Comparison of ENCODE assay signal across 22 cellular contexts in genomic region chr12:53461591-53461990, GRCh38. TPM values are rescaled to one million over a fixed set of nuclear protein-coding genes. Genes with fewer than 3 reads are reported as not detected.
"Had no signal": no experiment of that assay in that cellular context is flagged by ENCODE, and none has a peak within 500 bp of the region (broad histone marks: within the 10 kb centered on the region; RNA-seq: fewer than 3 reads in every experiment).

No MANE protein-coding gene starts in this region.

- H3K27me3 ChIP-seq: hepatocyte, neutrophil, tibial nerve, vagina had no signal

- H3K9me3 Mint-ChIP-seq: naive thymus-derived CD8-positive, alpha-beta T cell had no signal

- ATAC-seq: activated CD8-positive, alpha-beta memory T cell treated with anti-CD3 and anti-CD28 coated beads, Interleukin-2, amount 10 ng/mL, durations not matched to agents 7 days and 5 days; left lobe of liver; mucosa of descending colon; naive thymus-derived CD8-positive, alpha-beta T cell had no signal

- H3K27me3 Mint-ChIP-seq: activated CD8-positive, alpha-beta memory T cell treated with anti-CD3 and anti-CD28 coated beads, Interleukin-2, amount 10 ng/mL, durations not matched to agents 7 days and 5 days; activated naive CD8-positive, alpha-beta T cell; naive thymus-derived CD8-positive, alpha-beta T cell had no signal

- H3K9ac ChIP-seq: parathyroid adenoma had no signal

- H3K9me3 ChIP-seq: mucosa of descending colon, neutrophil, tibial nerve, vagina had no signal

- H3K27ac ChIP-seq: hepatocyte, neutrophil, parathyroid adenoma, tibial nerve, vagina had no signal

- H3K4me3 Mint-ChIP-seq: activated CD8-positive, alpha-beta memory T cell treated with anti-CD3 and anti-CD28 coated beads, Interleukin-2, amount 10 ng/mL, durations not matched to agents 7 days and 5 days had no signal

- DNase-seq: activated CD4-positive, CD25-positive, alpha-beta regulatory T cell treated with anti-CD3 and anti-CD28 coated beads, Interleukin-2, amount 50 U/mL, for 72 hours; activated CD8-positive, alpha-beta memory T cell treated with anti-CD3 and anti-CD28 coated beads, Interleukin-2, amount 10 ng/mL, durations not matched to agents 7 days and 5 days; activated effector memory CD4-positive, alpha-beta T cell treated with anti-CD3 and anti-CD28 coated beads, Interleukin-2, amount 50 U/mL, for 16 hours; aorta; islet precursor cell; mucosa of descending colon; naive thymus-derived CD8-positive, alpha-beta T cell; stimulated activated CD4-positive, alpha-beta T cell treated with anti-CD3 and anti-CD28 coated beads, Interleukin-15, amount 100 ng/mL, for 24 hours; stimulated activated CD4-positive, alpha-beta T cell treated with anti-CD3 and anti-CD28 coated beads, Interleukin-4, amount 100 ng/mL, for 24 hours; stimulated activated naive CD4-positive, alpha-beta T cell treated with Interleukin-2 at 50 U/mL for 16 hours; substantia nigra had no signal

- H3K4me3 ChIP-seq: hepatocyte, mucosa of descending colon, tibial nerve, vagina had no signal

RNA-seq across cellular contexts. Expression of gene AMHR2, which starts 37.9 kb away (rescaled TPM):
- total RNA-seq: activated CD8-positive, alpha-beta memory T cell treated with anti-CD3 and anti-CD28 coated beads, Interleukin-2, amount 10 ng/mL, durations not matched to agents 7 days and 5 days; aorta; cerebellum; dermis microvascular lymphatic vessel endothelial cell; epithelial cell of proximal tubule; naive thymus-derived CD8-positive, alpha-beta T cell; renal cortical epithelial cell; tibial nerve had no signal
- polyA plus RNA-seq: naive thymus-derived CD8-positive, alpha-beta T cell had no signal
